9 cellular contexts compared by ENCODE assay signal in genomic region chr6:125792172-125792571, GRCh38. TPM values are rescaled to one million over a fixed set of nuclear protein-coding genes. Genes with fewer than 3 reads are reported as not detected.
DNase-seq lines count a peak whose midpoint lies in the region; ATAC-seq, FAIRE-seq and TF ChIP-seq lines count a peak whose summit lies in the region.
"Had no signal": no experiment of that assay in that cellular context is flagged by ENCODE, and none has a peak within 500 bp of the region (broad histone marks: within the 10 kb centered on the region; RNA-seq: fewer than 3 reads in every experiment).

No MANE protein-coding gene starts in this region.

- peak overlapping the region; percentile 89 for H3K4me3 ChIP-seq in right cardiac atrium (ENCODE audit: low read length)
- peak overlapping the region; percentile 90 for H3K4me3 ChIP-seq in adipocyte (ENCODE audit: low read length)
- no peak overlapping the region for H3K4me3 ChIP-seq in keratinocyte (ENCODE audit: control insufficient read depth in 2 of 3, extremely low read depth in 1 of 3, insufficient read depth in 2 of 3, low read depth in 1 of 3, low read length in 3 of 3)
- peak overlapping the region in 1 of 2 donors; percentile 94 for H3K4me3 ChIP-seq in vagina

- no peak for FAIRE-seq in keratinocyte (lab: Jason Lieb, UNC)

- dilution Hi-C loops in keratinocyte (cut with MboI; ENCODE audit: extremely low pct_ligation_motif_present, low sequenced_read_pairs) = no loop called here

- ATAC-seq in right cardiac atrium (no peak), Right ventricle myocardium inferior (no peak)

- H4K20me1 ChIP-seq in keratinocyte (ENCODE audit: control insufficient read depth, extremely low read depth, insufficient read depth, low read length) = no peaks in the 10 kb centered on the region

- peaks cover 5% of the 10 kb centered on the region for H3K4me1 ChIP-seq in right cardiac atrium (ENCODE audit: control insufficient read depth, insufficient read depth, low read length)
- H3K4me1 ChIP-seq in adipocyte (ENCODE audit: control insufficient read depth, insufficient read depth, low read length) = peaks cover 72% of the 10 kb centered on the region
- peaks cover 37% of the 10 kb centered on the region for H3K4me1 ChIP-seq in keratinocyte (ENCODE audit: control insufficient read depth, extremely low read depth, insufficient read depth, low read length)
- peaks cover 58% of the 10 kb centered on the region for H3K4me1 ChIP-seq in vagina

- H3K27me3 ChIP-seq in right cardiac atrium (ENCODE audit: control insufficient read depth, insufficient read depth) = no peaks in the 10 kb centered on the region
- H3K27me3 ChIP-seq in adipocyte (replicated peaks; ENCODE audit: control insufficient read depth, insufficient read depth, low read length) = no peaks in the 10 kb centered on the region
- H3K27me3 ChIP-seq in keratinocyte (ENCODE audit: control insufficient read depth, extremely low read depth, insufficient read depth, low read length) = no peaks in the 10 kb centered on the region
- H3K27me3 ChIP-seq in vagina = no peaks in the 10 kb centered on the region
- H3K27me3 ChIP-seq: cardiac muscle cell had no signal

- H3K9me3 ChIP-seq in right cardiac atrium (ENCODE audit: control insufficient read depth, low read length) (no peaks in the 10 kb centered on the region), adipocyte (ENCODE audit: control insufficient read depth, low read length) (no peaks in the 10 kb centered on the region), keratinocyte (ENCODE audit: control insufficient read depth, low read depth, low read length) (no peaks in the 10 kb centered on the region), vagina (no peaks in the 10 kb centered on the region)

- H3K9me1 ChIP-seq in keratinocyte (ENCODE audit: control insufficient read depth, extremely low read depth, insufficient read depth, low read length) = no peaks in the 10 kb centered on the region

- H3K9ac ChIP-seq in adipocyte (ENCODE audit: low read length) (peak overlapping the region; percentile 97), keratinocyte (ENCODE audit: control insufficient read depth, extremely low read depth, insufficient read depth, low read length) (no peak overlapping the region)

- H3K27ac ChIP-seq in right cardiac atrium (ENCODE audit: low read length) = no peak overlapping the region
- H3K27ac ChIP-seq in keratinocyte (ENCODE audit: control insufficient read depth, insufficient read depth, low read length) = peak overlapping the region; percentile 22
- H3K27ac ChIP-seq in vagina = peak overlapping the region; percentile 97
- H3K27ac ChIP-seq: cardiac muscle cell had no signal

- H3K79me2 ChIP-seq in keratinocyte (ENCODE audit: control insufficient read depth, insufficient read depth, low read length) = peaks cover 5% of the 10 kb centered on the region

- H3K36me3 ChIP-seq in adipocyte (ENCODE audit: control insufficient read depth, insufficient read depth, low read length, severe bottlenecking) = peaks cover 5% of the 10 kb centered on the region
- H3K36me3 ChIP-seq in keratinocyte (ENCODE audit: control insufficient read depth in 2 of 2, extremely low read depth in 1 of 2, insufficient read depth in 2 of 2, low read length in 2 of 2) = no peaks in the 10 kb centered on the region
- H3K36me3 ChIP-seq in vagina = no peaks in the 10 kb centered on the region
- H3K36me3 ChIP-seq: cardiac muscle cell had no signal

- peak overlapping the region; percentile 90 for H3K4me2 ChIP-seq in keratinocyte (ENCODE audit: control insufficient read depth, extremely low read depth, insufficient read depth, low read depth, low read length)

- intact Hi-C loops in right cardiac atrium (cut with DNase I) (loop anchor here in 2 of 4 donors (5.0 to 10.0 kb wide), 3 partner anchors 53 to 165 kb away; partner anchors contain the start of gene HINT3 (in 1 of the 2)), Right ventricle myocardium inferior (cut with DNase I) (loop anchor here (5.0 kb wide), 1 partner anchor 55 kb away; no protein-coding TSS in a partner anchor), vagina (cut with DNase I) (no loop called here)

- no peak for DNase-seq in right cardiac atrium
- DNase-seq in Right ventricle myocardium inferior (ENCODE audit: missing footprints) = no peak
- DNase-seq in adipocyte (ENCODE audit: low read depth) = no peak
- DNase-seq in keratinocyte (ENCODE audit: low read depth, low spot score) = no peak
- no peak for DNase-seq in vagina (ENCODE audit: extremely low spot score in 2 of 2)
- DNase-seq in HuH-7.5 (ENCODE audit: low spot score) = no peak
- no peak for DNase-seq in NAMALWA (ENCODE audit: low spot score)
- DNase-seq in NCI-H2227 treated with DMSO at 0.1 percent for 48 hours (lab: John Stamatoyannopoulos, UW) = no peak

- no peak overlapping the region for H2AFZ ChIP-seq in keratinocyte (ENCODE audit: control insufficient read depth, low read length)

- 60% methylated on average over 3 of the region's 3 CpGs for WGBS in right cardiac atrium

- TF ChIP-seq CTCF in keratinocyte (optimal IDR thresholded peaks at IDR 0.05 in 1 of 3, IDR thresholded peaks at IDR 0.05 in 1 of 3, conservative IDR thresholded peaks at IDR 0.05 in 1 of 3; ENCODE audit: extremely low read depth in 1 of 3, insufficient read depth in 2 of 3, low read length in 3 of 3) = no peak
- no peak for TF ChIP-seq CTCF in vagina (IDR thresholded peaks at IDR 0.05)

- TF ChIP-seq POLR2A in vagina (IDR thresholded peaks at IDR 0.05) = no peak

RNA-seq across cellular contexts. Expression of gene NCOA7, which starts 1.4 kb away (rescaled TPM):
- total RNA-seq in right cardiac atrium = 10 to 100 TPM; 12.6 to 18.6 (median 17.0) TPM
- polyA plus RNA-seq in right cardiac atrium = 5.9 TPM
- 12.5 TPM for total RNA-seq in Right ventricle myocardium inferior
- polyA plus RNA-seq in keratinocyte = 6.8 to 23.5 TPM (median 20.5 TPM) in 3 replicates
- polyA plus RNA-seq in keratinocyte (2011; ENCODE audit: low read depth) = 63.9 TPM
- polyA plus RNA-seq in keratinocyte (2011; cell fraction: cytosol; rRNA removed) = 7.5 and 9.1 TPM in 2 replicates
- 19.8 and 22.2 TPM in 2 replicates for polyA plus RNA-seq in keratinocyte (2011; cell fraction: nucleus; rRNA removed)
- 7.3 and 24.8 TPM in 2 replicates for polyA plus RNA-seq in keratinocyte (2012; ENCODE audit: low replicate concordance)
- 9.3 to 34.4 TPM (median 30.1 TPM) in 3 replicates for polyA minus RNA-seq in keratinocyte
- polyA minus RNA-seq in keratinocyte (2011; cell fraction: cytosol; rRNA and poly(A)+ RNA removed) = 16.9 TPM
- polyA minus RNA-seq in keratinocyte (2011; cell fraction: nucleus; rRNA and poly(A)+ RNA removed) = 13.6 and 29.4 TPM in 2 replicates
- 48.6 TPM for total RNA-seq in vagina

RNA-seq across cellular contexts. Expression of gene HEY2, which starts 42.7 kb away (rescaled TPM):
- total RNA-seq in right cardiac atrium (1 to 10 TPM; 2.6 to 6.0 (median 3.7) TPM), Right ventricle myocardium inferior (57.5 TPM), vagina (0.98 TPM)
- polyA plus RNA-seq in right cardiac atrium (3.1 TPM), keratinocyte (not detected in 3 replicates)
- not detected for polyA plus RNA-seq in keratinocyte (2011; ENCODE audit: low read depth)
- not detected in 2 replicates for polyA plus RNA-seq in keratinocyte (2011; cell fraction: cytosol; rRNA removed)
- 0.05 TPM in 1 of 2 replicates, not detected in the other for polyA plus RNA-seq in keratinocyte (2011; cell fraction: nucleus; rRNA removed)
- polyA plus RNA-seq in keratinocyte (2012; ENCODE audit: low replicate concordance) = not detected in 2 replicates
- not detected in 3 replicates for polyA minus RNA-seq in keratinocyte
- polyA minus RNA-seq in keratinocyte (2011; cell fraction: cytosol; rRNA and poly(A)+ RNA removed) = not detected
- not detected in 2 replicates for polyA minus RNA-seq in keratinocyte (2011; cell fraction: nucleus; rRNA and poly(A)+ RNA removed)

Comparison
In these comparisons a context has a peak if more than half of its experiments do, and no peak if none do; other contexts are left out.
1. H3K4me3 ChIP-seq: peak in right cardiac atrium (single experiment) and adipocyte (single experiment); none in keratinocyte (0 of 3).